In the genomic region with DNA sequence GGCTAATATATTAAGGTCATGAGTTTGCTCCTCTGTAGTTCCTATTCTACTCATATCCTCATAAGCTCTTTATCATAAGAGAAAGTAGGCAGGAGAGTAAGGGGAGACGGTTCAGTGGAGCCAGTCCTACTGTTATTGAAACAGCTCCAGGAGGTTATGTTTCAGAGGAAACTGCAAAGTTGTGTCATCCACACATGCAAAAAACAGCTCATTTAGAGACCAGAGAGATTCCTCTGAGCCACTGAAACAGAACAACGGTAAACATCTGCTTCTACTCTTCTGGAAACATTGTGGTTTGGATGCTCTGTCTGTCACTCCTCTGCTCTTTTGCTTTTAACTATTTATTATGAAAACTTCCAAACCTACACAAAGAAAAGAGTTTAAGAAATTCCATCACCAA, we compare ENCODE assay signal across 8 cellular contexts.
DNase-seq lines count a peak whose midpoint lies in the region; ATAC-seq, FAIRE-seq and TF ChIP-seq lines count a peak whose summit lies in the region.

No MANE protein-coding gene starts in this region.

- no peaks in the 10 kb centered on the region for H3K27me3 ChIP-seq in hepatocyte

- no peak overlapping the region for H3K4me3 ChIP-seq in hepatocyte

- no peaks in the 10 kb centered on the region for H4K20me1 ChIP-seq in hepatocyte (ENCODE audit: insufficient read depth, poor library complexity, severe bottlenecking)

- FAIRE-seq in GM18507 (lab: Jason Lieb, UNC): peak; percentile 89
- FAIRE-seq in urothelium cell line (lab: Jason Lieb, UNC): no peak

- H3K27ac ChIP-seq in hepatocyte: peak overlapping the region; percentile 48

- DNase-seq in GM18507 (ENCODE audit: extremely low spot score, insufficient read length, low read depth): no peak
- DNase-seq in M059J (ENCODE audit: low read depth): peak; percentile 72
- no peak for DNase-seq in hepatocyte (ENCODE audit: low spot score)
- DNase-seq in NCI-H524 treated with DMSO at 0.1 percent for 48 hours (lab: John Stamatoyannopoulos, UW): no peak
- no peak for DNase-seq in stimulated activated CD8-positive, alpha-beta memory T cell treated with anti-CD3 and anti-CD28 coated beads, Interleukin-4, amount 100 ng/mL, for 48 hours
- no peak for DNase-seq in SK-N-DZ (ENCODE audit: low spot score)
- DNase-seq in urothelium cell line (ENCODE audit: low spot score): no peak

- no peak for TF ChIP-seq CTCF in hepatocyte (IDR thresholded peaks at IDR 0.05; ENCODE audit: poor library complexity)

- peak overlapping the region; percentile 0 for H3K4me2 ChIP-seq in hepatocyte

- H3K79me2 ChIP-seq in hepatocyte: no peaks in the 10 kb centered on the region

- WGBS in hepatocyte (ENCODE audit: low lambda C conversion rate, missing lambda C conversion rate): 33% methylated on average over 2 of the region's 2 CpGs

- ATAC-seq in GM21786 (IDR thresholded peaks at IDR 0.05; ENCODE audit: unreplicated experiment): peak; percentile 96

- H3K9me3 ChIP-seq in hepatocyte (ENCODE audit: low read depth): no peaks in the 10 kb centered on the region

- no peak overlapping the region for H2AFZ ChIP-seq in hepatocyte

- H3K36me3 ChIP-seq in hepatocyte (replicated peaks; ENCODE audit: insufficient read depth, low read depth): no peaks in the 10 kb centered on the region

- no peaks in the 10 kb centered on the region for H3K9me2 ChIP-seq in hepatocyte (replicated peaks; ENCODE audit: insufficient read depth)

- peaks cover 18% of the 10 kb centered on the region for H3K4me1 ChIP-seq in hepatocyte (ENCODE audit: insufficient read depth)
